24 cellular contexts compared by ENCODE assay signal in the genomic region with DNA sequence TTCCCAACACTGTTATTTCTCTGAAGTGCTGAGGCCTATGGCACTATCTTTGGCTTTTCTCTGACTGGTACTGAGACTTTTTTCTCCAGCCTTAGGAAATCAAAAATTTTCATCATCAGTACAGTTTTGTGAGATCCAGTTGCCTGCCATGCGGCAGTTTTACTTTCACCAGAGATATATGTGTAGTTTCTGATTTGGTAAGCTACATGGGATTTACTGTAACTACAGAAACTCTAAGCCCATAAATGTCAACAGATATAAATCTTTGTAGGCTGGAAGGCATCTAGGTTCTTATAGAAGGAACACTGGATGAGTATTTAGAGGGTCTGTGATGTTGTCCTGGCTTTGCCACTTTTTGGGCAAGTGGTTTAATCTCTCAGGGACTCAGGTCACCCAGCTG.
DNase-seq lines count a peak whose midpoint lies in the region; ATAC-seq, FAIRE-seq and TF ChIP-seq lines count a peak whose summit lies in the region.
"Had no signal": no experiment of that assay in that cellular context is flagged by ENCODE, and none has a peak within 500 bp of the region (broad histone marks: within the 10 kb centered on the region; RNA-seq: fewer than 3 reads in every experiment).

No MANE protein-coding gene starts in this region.

- TF ChIP-seq EP300 in gastroesophageal sphincter (IDR thresholded peaks at IDR 0.05): no peak

- H3K4me3 ChIP-seq in HEK293 (ENCODE audit: low read depth, low read length) (no peak overlapping the region), Caco-2 (ENCODE audit: low read depth, low read length) (no peak overlapping the region), gastroesophageal sphincter (no peak overlapping the region)
- H3K4me3 ChIP-seq: lower lobe of right lung, tibial artery had no signal

- peaks cover 45% of the 10 kb centered on the region for H3K4me1 Mint-ChIP-seq in activated naive CD4-positive, alpha-beta T cell treated with anti-CD3 and anti-CD28 coated beads for 36 hours (ENCODE audit: low read depth)
- H3K4me1 Mint-ChIP-seq in activated T-helper 2 cell treated with anti-CD3 and anti-CD28 coated beads, Interferon-gamma antibody, Interleukin-2, Interleukin-4, amounts not matched to agents 10 μg/mL and 5 μg/mL and 100 μg/mL, durations not matched to agents 14 hours and 24 hours and 36 hours (ENCODE audit: low read depth): peaks cover 44% of the 10 kb centered on the region
- H3K4me1 Mint-ChIP-seq in osteocyte (ENCODE audit: unreplicated experiment) (peaks cover 41% of the 10 kb centered on the region), Caco-2 (ENCODE audit: low read depth, unreplicated experiment) (no peaks in the 10 kb centered on the region)
- H3K4me1 Mint-ChIP-seq: activated naive CD4-positive, alpha-beta T cell treated with anti-CD3 and anti-CD28 coated beads, Interleukin-2, amount 10 ng/mL, durations not matched to agents 7 days and 5 days had no signal

- DNase-seq in activated naive CD4-positive, alpha-beta T cell treated with anti-CD3 and anti-CD28 coated beads for 36 hours: peak; percentile 32
- DNase-seq in activated naive CD4-positive, alpha-beta T cell treated with anti-CD3 and anti-CD28 coated beads, Interleukin-2, amount 50 U/mL, for 16 hours: no peak
- DNase-seq in activated T-helper 2 cell treated with anti-CD3 and anti-CD28 coated beads, Interferon-gamma antibody, Interleukin-2, Interleukin-4, amounts not matched to agents 10 μg/mL and 5 μg/mL and 100 μg/mL, durations not matched to agents 14 hours and 24 hours and 36 hours (ENCODE audit: low spot score): no peak
- no peak for DNase-seq in osteocyte (ENCODE audit: extremely low spot score, unreplicated experiment)
- DNase-seq in Caco-2: no peak
- DNase-seq in RCC 7860 (ENCODE audit: low spot score): no peak
- DNase-seq: activated CD4-positive, CD25-positive, alpha-beta regulatory T cell treated with anti-CD3 and anti-CD28 coated beads, Interleukin-2, amount 50 U/mL, for 72 hours; activated CD8-positive, alpha-beta memory T cell treated with anti-CD3 and anti-CD28 coated beads, Interleukin-2, amount 50 U/mL, for 4 hours; activated naive CD4-positive, alpha-beta T cell treated with anti-CD3 and anti-CD28 coated beads, Interleukin-2, amount 10 ng/mL, durations not matched to agents 7 days and 5 days; COR-L47; lower lobe of right lung; NCI-H1105 treated with DMSO at 0.1 percent for 48 hours; NCI-H2107; NCI-H526 treated with DMSO at 0.1 percent for 48 hours; right cardiac atrium; SHP77 treated with DMSO at 0.1 percent for 48 hours; stimulated activated CD4-positive, alpha-beta T cell treated with anti-CD3 and anti-CD28 coated beads, Interleukin-15, amount 100 ng/mL, for 24 hours; tibial artery had no signal

- H3K27ac ChIP-seq in HEK293 (ENCODE audit: extremely low read depth, low read depth, low read length) (no peak overlapping the region), gastroesophageal sphincter (no peak overlapping the region)
- H3K27ac ChIP-seq: brain microvascular endothelial cell, lower lobe of right lung, tibial artery had no signal

- intact Hi-C loops in activated naive CD4-positive, alpha-beta T cell treated with anti-CD3 and anti-CD28 coated beads for 36 hours (cut with micrococcal nuclease): loop anchor here (5.0 kb wide), 1 partner anchor 869 kb away; no protein-coding TSS in a partner anchor
- intact Hi-C loops in activated T-helper 2 cell treated with anti-CD3 and anti-CD28 coated beads, Interferon-gamma antibody, Interleukin-2, Interleukin-4, amounts not matched to agents 10 μg/mL and 5 μg/mL and 100 μg/mL, durations not matched to agents 14 hours and 24 hours and 36 hours (cut with micrococcal nuclease): loop anchor here (1.0 to 10.0 kb wide), 4 partner anchors 34 to 129 kb away; a partner anchor contains a TSS
- intact Hi-C loops in Caco-2 (cut with micrococcal nuclease; ENCODE audit: unreplicated experiment): loop anchor here (10.0 kb wide), 1 partner anchor 189 kb away; no protein-coding TSS in a partner anchor

- peaks cover 59% of the 10 kb centered on the region for H3K36me3 Mint-ChIP-seq in activated naive CD4-positive, alpha-beta T cell treated with anti-CD3 and anti-CD28 coated beads for 36 hours (ENCODE audit: low read depth)
- H3K36me3 Mint-ChIP-seq in activated T-helper 2 cell treated with anti-CD3 and anti-CD28 coated beads, Interferon-gamma antibody, Interleukin-2, Interleukin-4, amounts not matched to agents 10 μg/mL and 5 μg/mL and 100 μg/mL, durations not matched to agents 14 hours and 24 hours and 36 hours (ENCODE audit: low read depth): peaks cover 93% of the 10 kb centered on the region
- H3K36me3 Mint-ChIP-seq in osteocyte (ENCODE audit: unreplicated experiment): no peaks in the 10 kb centered on the region
- H3K36me3 Mint-ChIP-seq in Caco-2 (ENCODE audit: insufficient read depth, unreplicated experiment): no peaks in the 10 kb centered on the region

- no peaks in the 10 kb centered on the region for H3K36me3 ChIP-seq in HEK293 (ENCODE audit: control insufficient read depth in 2 of 2, insufficient read depth in 1 of 2, low read length in 2 of 2)
- H3K36me3 ChIP-seq in Caco-2 (ENCODE audit: control insufficient read depth, insufficient read depth, low read length): no peaks in the 10 kb centered on the region
- H3K36me3 ChIP-seq in gastroesophageal sphincter: no peaks in the 10 kb centered on the region
- H3K36me3 ChIP-seq: brain microvascular endothelial cell, tibial artery had no signal

- no peak overlapping the region for H3K4me3 Mint-ChIP-seq in activated naive CD4-positive, alpha-beta T cell treated with anti-CD3 and anti-CD28 coated beads for 36 hours
- H3K4me3 Mint-ChIP-seq in activated T-helper 2 cell treated with anti-CD3 and anti-CD28 coated beads, Interferon-gamma antibody, Interleukin-2, Interleukin-4, amounts not matched to agents 10 μg/mL and 5 μg/mL and 100 μg/mL, durations not matched to agents 14 hours and 24 hours and 36 hours (ENCODE audit: low read depth): peak overlapping the region; percentile 35
- H3K4me3 Mint-ChIP-seq in osteocyte (ENCODE audit: unreplicated experiment) (no peak overlapping the region), Caco-2 (ENCODE audit: unreplicated experiment) (no peak overlapping the region)
- H3K4me3 Mint-ChIP-seq: activated naive CD4-positive, alpha-beta T cell treated with anti-CD3 and anti-CD28 coated beads, Interleukin-2, amount 10 ng/mL, durations not matched to agents 7 days and 5 days had no signal

- H3K27me3 ChIP-seq in Caco-2 (replicated peaks; ENCODE audit: control insufficient read depth, insufficient read depth, low read length): no peaks in the 10 kb centered on the region
- no peaks in the 10 kb centered on the region for H3K27me3 ChIP-seq in gastroesophageal sphincter
- H3K27me3 ChIP-seq: brain microvascular endothelial cell, tibial artery had no signal

- H3K4me1 ChIP-seq in HEK293 (ENCODE audit: control insufficient read depth, insufficient read depth, low read length): peaks cover 3% of the 10 kb centered on the region; the same call in 1 of the 2 replicates
- H3K4me1 ChIP-seq in Caco-2: no peaks in the 10 kb centered on the region
- no peaks in the 10 kb centered on the region for H3K4me1 ChIP-seq in gastroesophageal sphincter
- H3K4me1 ChIP-seq: lower lobe of right lung, tibial artery had no signal

- WGBS in gastroesophageal sphincter (ENCODE audit: low coverage in 1 of 2), 2 donors: 90% methylated on average over 1 of the region's 1 CpG; no CpG with 5 or more reads in 1 of the 2 donors

- no peak for FAIRE-seq in RCC 7860 (lab: Jason Lieb, UNC)
- FAIRE-seq: colon, HTR-8/SVneo, islet of Langerhans had no signal

- CTCF ChIA-PET in activated naive CD4-positive, alpha-beta T cell treated with anti-CD3 and anti-CD28 coated beads for 36 hours (lab: Charles Lee): no interaction called here
- CTCF ChIA-PET in HEK293 (lab: Yijun Ruan, JAX) (interaction anchor here (1.0 to 1.3 kb wide), 2 partner anchors 275 to 365 kb away, joined by 3 to 5 read pairs; a partner anchor contains a TSS), Caco-2 (lab: Charles Lee) (no interaction called here)

- POLR2A ChIA-PET in HEK293 (lab: Yijun Ruan, JAX): no interaction called here
- POLR2A ChIA-PET in Caco-2 (lab: Charles Lee): no interaction called here

- peak overlapping the region; percentile 76 for H3K27ac Mint-ChIP-seq in activated naive CD4-positive, alpha-beta T cell treated with anti-CD3 and anti-CD28 coated beads for 36 hours
- peak overlapping the region; percentile 92 for H3K27ac Mint-ChIP-seq in activated T-helper 2 cell treated with anti-CD3 and anti-CD28 coated beads, Interferon-gamma antibody, Interleukin-2, Interleukin-4, amounts not matched to agents 10 μg/mL and 5 μg/mL and 100 μg/mL, durations not matched to agents 14 hours and 24 hours and 36 hours
- H3K27ac Mint-ChIP-seq in osteocyte (ENCODE audit: unreplicated experiment) (peak overlapping the region; percentile 75), Caco-2 (ENCODE audit: unreplicated experiment) (no peak overlapping the region)
- H3K27ac Mint-ChIP-seq: activated naive CD4-positive, alpha-beta T cell treated with anti-CD3 and anti-CD28 coated beads, Interleukin-2, amount 10 ng/mL, durations not matched to agents 7 days and 5 days had no signal

- TF ChIP-seq CTCF in HEK293 (tag by site-specific recombination; IDR thresholded peaks at IDR 0.05): no peak
- no peak for TF ChIP-seq CTCF in osteocyte (IDR thresholded peaks at IDR 0.05)
- TF ChIP-seq CTCF in Caco-2 (IDR thresholded peaks at IDR 0.05; ENCODE audit: insufficient read depth in 1 of 2, low read depth in 1 of 2, low read length in 1 of 2, severe bottlenecking in 1 of 2, unreplicated experiment in 1 of 2): no peak
- TF ChIP-seq CTCF in gastroesophageal sphincter (IDR thresholded peaks at IDR 0.05): no peak

- TF ChIP-seq POLR2A in gastroesophageal sphincter (IDR thresholded peaks at IDR 0.05): no peak

- no TSS peak for BruUV-seq in Caco-2 (replicated peaks; lab: Mats Ljungman, UMichigan)

- ATAC-seq in gastroesophageal sphincter: no peak
- ATAC-seq: lower lobe of right lung had no signal

- H3K9me3 ChIP-seq in HEK293 (ENCODE audit: control insufficient read depth, insufficient read depth, low read depth, low read length) (no peaks in the 10 kb centered on the region), Caco-2 (no peaks in the 10 kb centered on the region), gastroesophageal sphincter (no peaks in the 10 kb centered on the region)
- H3K9me3 ChIP-seq: lower lobe of right lung, tibial artery had no signal

- no peaks in the 10 kb centered on the region for H3K9me3 Mint-ChIP-seq in activated naive CD4-positive, alpha-beta T cell treated with anti-CD3 and anti-CD28 coated beads for 36 hours
- H3K9me3 Mint-ChIP-seq in activated T-helper 2 cell treated with anti-CD3 and anti-CD28 coated beads, Interferon-gamma antibody, Interleukin-2, Interleukin-4, amounts not matched to agents 10 μg/mL and 5 μg/mL and 100 μg/mL, durations not matched to agents 14 hours and 24 hours and 36 hours: no peaks in the 10 kb centered on the region
- H3K9me3 Mint-ChIP-seq in osteocyte (ENCODE audit: unreplicated experiment): no peaks in the 10 kb centered on the region
- H3K9me3 Mint-ChIP-seq in Caco-2 (ENCODE audit: unreplicated experiment): no peaks in the 10 kb centered on the region
- H3K9me3 Mint-ChIP-seq: activated naive CD4-positive, alpha-beta T cell treated with anti-CD3 and anti-CD28 coated beads, Interleukin-2, amount 10 ng/mL, durations not matched to agents 7 days and 5 days had no signal

- H3K27me3 Mint-ChIP-seq in activated naive CD4-positive, alpha-beta T cell treated with anti-CD3 and anti-CD28 coated beads for 36 hours (ENCODE audit: low read depth): no peaks in the 10 kb centered on the region
- H3K27me3 Mint-ChIP-seq in activated T-helper 2 cell treated with anti-CD3 and anti-CD28 coated beads, Interferon-gamma antibody, Interleukin-2, Interleukin-4, amounts not matched to agents 10 μg/mL and 5 μg/mL and 100 μg/mL, durations not matched to agents 14 hours and 24 hours and 36 hours (ENCODE audit: low read depth): no peaks in the 10 kb centered on the region
- H3K27me3 Mint-ChIP-seq in osteocyte (ENCODE audit: unreplicated experiment) (no peaks in the 10 kb centered on the region), Caco-2 (ENCODE audit: insufficient read depth, unreplicated experiment) (peaks cover 10% of the 10 kb centered on the region)
- H3K27me3 Mint-ChIP-seq: activated naive CD4-positive, alpha-beta T cell treated with anti-CD3 and anti-CD28 coated beads, Interleukin-2, amount 10 ng/mL, durations not matched to agents 7 days and 5 days had no signal
